Comparison of ENCODE assay signal across 8 cellular contexts in genomic region chr6:148538251-148539190, GRCh38.
DNase-seq lines count a peak whose midpoint lies in the region; ATAC-seq and TF ChIP-seq lines count a peak whose summit lies in the region.

No MANE protein-coding gene starts in this region.

- H3K4me3 Mint-ChIP-seq in osteocyte (ENCODE audit: unreplicated experiment) (peak overlapping the region; percentile 56), progenitor cell of endocrine pancreas (ENCODE audit: low read depth) (no peak overlapping the region)

- H3K27me3 Mint-ChIP-seq in osteocyte (ENCODE audit: unreplicated experiment) (no peaks in the 10 kb centered on the region), progenitor cell of endocrine pancreas (no peaks in the 10 kb centered on the region)

- no peak for DNase-seq in AG04450 (ENCODE audit: low read depth, low spot score)
- peak; percentile 45 for DNase-seq in NCI-H146 (lab: John Stamatoyannopoulos, UW)
- peak; percentile 76 for DNase-seq in fibroblast of villous mesenchyme (ENCODE audit: low read depth)
- no peak for DNase-seq in osteocyte (ENCODE audit: extremely low spot score, unreplicated experiment)
- DNase-seq in progenitor cell of endocrine pancreas (ENCODE audit: low spot score, unreplicated experiment) = no peak

- TF ChIP-seq CTCF in AG04450 (IDR thresholded peaks at IDR 0.05; ENCODE audit: low read depth, low read length) (no peak), fibroblast of villous mesenchyme (IDR thresholded peaks at IDR 0.05; ENCODE audit: insufficient read depth, low read depth, low read length) (no peak), osteocyte (IDR thresholded peaks at IDR 0.05) (no peak), progenitor cell of endocrine pancreas (IDR thresholded peaks at IDR 0.05; ENCODE audit: unreplicated experiment) (no peak)

- H3K27me3 ChIP-seq in AG04450 (ENCODE audit: control insufficient read depth, insufficient read depth, low read length) = no peaks in the 10 kb centered on the region

- peaks cover 16% of the 10 kb centered on the region for H3K4me1 Mint-ChIP-seq in osteocyte (ENCODE audit: unreplicated experiment)
- H3K4me1 Mint-ChIP-seq in progenitor cell of endocrine pancreas (ENCODE audit: low read depth) = peaks cover 8% of the 10 kb centered on the region

- CTCF ChIA-PET in AG04450 (lab: Charles Lee) = interaction anchor here (1.1 to 1.8 kb wide), 2 partner anchors 21 to 22 kb away, joined by 3 to 8 read pairs; no protein-coding TSS in a partner anchor

- no peak for ATAC-seq in HG02973 (IDR thresholded peaks at IDR 0.05; ENCODE audit: unreplicated experiment)
- no peak for ATAC-seq in GM18498 (IDR thresholded peaks at IDR 0.05; ENCODE audit: unreplicated experiment)
- no peak for ATAC-seq in HG02763 (IDR thresholded peaks at IDR 0.05; ENCODE audit: unreplicated experiment)

- peak overlapping the region; percentile 48 for H3K27ac ChIP-seq in AG04450 (ENCODE audit: low read depth, low read length)

- H3K9me3 Mint-ChIP-seq in osteocyte (ENCODE audit: unreplicated experiment) (no peaks in the 10 kb centered on the region), progenitor cell of endocrine pancreas (ENCODE audit: low read depth) (no peaks in the 10 kb centered on the region)

- H3K9me3 ChIP-seq in AG04450 (ENCODE audit: control insufficient read depth, insufficient read depth, low read length) = no peaks in the 10 kb centered on the region

- POLR2A ChIA-PET in AG04450 (lab: Yijun Ruan, JAX) = interaction anchor here (0.8 to 0.9 kb wide), 2 partner anchors 8 to 17 kb away, joined by 4 read pairs; no protein-coding TSS in a partner anchor

- no peak overlapping the region for H3K4me3 ChIP-seq in AG04450 (ENCODE audit: low read depth, low read length)
- no peak overlapping the region for H3K4me3 ChIP-seq in fibroblast of villous mesenchyme (ENCODE audit: low read depth, low read length)

- peak overlapping the region; percentile 91 for H3K27ac Mint-ChIP-seq in osteocyte (ENCODE audit: unreplicated experiment)
- no peak overlapping the region for H3K27ac Mint-ChIP-seq in progenitor cell of endocrine pancreas

- H3K36me3 Mint-ChIP-seq in osteocyte (ENCODE audit: unreplicated experiment) (peaks cover 65% of the 10 kb centered on the region), progenitor cell of endocrine pancreas (ENCODE audit: insufficient read depth) (peaks cover 26% of the 10 kb centered on the region)

Comparison
In these comparisons a context has a peak if more than half of its experiments do, and no peak if none do; other contexts are left out.
1. DNase-seq: peak in NCI-H146 (single experiment) and fibroblast of villous mesenchyme (single experiment); none in AG04450 (single experiment), osteocyte (single experiment) and progenitor cell of endocrine pancreas (single experiment).